ENCODE assay signal across 19 cellular contexts in genomic region chr18:55121397-55122170, GRCh38.
"Had no signal": no experiment of that assay in that cellular context is flagged by ENCODE, and none has a peak within 500 bp of the region (broad histone marks: within the 10 kb centered on the region; RNA-seq: fewer than 3 reads in every experiment).

No MANE protein-coding gene starts in this region.

- H3K27ac ChIP-seq: gastroesophageal sphincter, lower lobe of right lung, prostate gland, tibial artery, vagina had no signal

- DNase-seq: activated CD4-positive, alpha-beta T cell treated with anti-CD3 and anti-CD28 coated beads for 1 hour; activated CD4-positive, alpha-beta T cell treated with anti-CD3 and anti-CD28 coated beads, Interleukin-2, amount 50 U/mL, for 4 hours; activated naive CD4-positive, alpha-beta T cell treated with anti-CD3 and anti-CD28 coated beads, Interleukin-2, amount 10 ng/mL, durations not matched to agents 7 days and 5 days; activated T-cell treated with anti-CD3 and anti-CD28 coated beads, Interleukin-2, amount 50 U/mL, for 1 hour; erythroblast; heart right ventricle; left colon; lower lobe of right lung; right cardiac atrium; stimulated activated CD4-positive, alpha-beta T cell treated with anti-CD3 and anti-CD28 coated beads, Interleukin-15, amount 100 ng/mL, for 24 hours; stimulated activated CD4-positive, alpha-beta T cell treated with anti-CD3 and anti-CD28 coated beads, Interleukin-4, amount 100 ng/mL, for 1 hour; stimulated activated naive CD4-positive, alpha-beta T cell; tibial artery had no signal

- H3K4me1 ChIP-seq: gastroesophageal sphincter, lower lobe of right lung, prostate gland, tibial artery had no signal

- H3K36me3 ChIP-seq: gastroesophageal sphincter, heart right ventricle, lower lobe of right lung, prostate gland, tibial artery, vagina had no signal

- H3K27me3 Mint-ChIP-seq: activated naive CD4-positive, alpha-beta T cell treated with anti-CD3 and anti-CD28 coated beads, Interleukin-2, amount 10 ng/mL, durations not matched to agents 7 days and 5 days had no signal

- H3K4me3 Mint-ChIP-seq: activated naive CD4-positive, alpha-beta T cell treated with anti-CD3 and anti-CD28 coated beads, Interleukin-2, amount 10 ng/mL, durations not matched to agents 7 days and 5 days; mesothelial cell of epicardium; neural crest cell had no signal

- H3K9me3 Mint-ChIP-seq: activated naive CD4-positive, alpha-beta T cell treated with anti-CD3 and anti-CD28 coated beads, Interleukin-2, amount 10 ng/mL, durations not matched to agents 7 days and 5 days; mesothelial cell of epicardium; neural crest cell had no signal

- H3K4me1 Mint-ChIP-seq: activated naive CD4-positive, alpha-beta T cell treated with anti-CD3 and anti-CD28 coated beads, Interleukin-2, amount 10 ng/mL, durations not matched to agents 7 days and 5 days; mesothelial cell of epicardium; neural crest cell had no signal

- H3K4me3 ChIP-seq: gastroesophageal sphincter, heart right ventricle, lower lobe of right lung, prostate gland, skin epidermis, tibial artery, vagina had no signal

- ATAC-seq: gastroesophageal sphincter, heart right ventricle, left colon, lower lobe of right lung, right cardiac atrium had no signal

- H3K27me3 ChIP-seq: gastroesophageal sphincter, heart right ventricle, tibial artery, vagina had no signal

- H3K36me3 Mint-ChIP-seq: activated naive CD4-positive, alpha-beta T cell treated with anti-CD3 and anti-CD28 coated beads, Interleukin-2, amount 10 ng/mL, durations not matched to agents 7 days and 5 days; mesothelial cell of epicardium had no signal

- H3K27ac Mint-ChIP-seq: activated naive CD4-positive, alpha-beta T cell treated with anti-CD3 and anti-CD28 coated beads, Interleukin-2, amount 10 ng/mL, durations not matched to agents 7 days and 5 days; mesothelial cell of epicardium had no signal

- H3K9me3 ChIP-seq: gastroesophageal sphincter, lower lobe of right lung, prostate gland, tibial artery, vagina had no signal
